In the genomic region with DNA sequence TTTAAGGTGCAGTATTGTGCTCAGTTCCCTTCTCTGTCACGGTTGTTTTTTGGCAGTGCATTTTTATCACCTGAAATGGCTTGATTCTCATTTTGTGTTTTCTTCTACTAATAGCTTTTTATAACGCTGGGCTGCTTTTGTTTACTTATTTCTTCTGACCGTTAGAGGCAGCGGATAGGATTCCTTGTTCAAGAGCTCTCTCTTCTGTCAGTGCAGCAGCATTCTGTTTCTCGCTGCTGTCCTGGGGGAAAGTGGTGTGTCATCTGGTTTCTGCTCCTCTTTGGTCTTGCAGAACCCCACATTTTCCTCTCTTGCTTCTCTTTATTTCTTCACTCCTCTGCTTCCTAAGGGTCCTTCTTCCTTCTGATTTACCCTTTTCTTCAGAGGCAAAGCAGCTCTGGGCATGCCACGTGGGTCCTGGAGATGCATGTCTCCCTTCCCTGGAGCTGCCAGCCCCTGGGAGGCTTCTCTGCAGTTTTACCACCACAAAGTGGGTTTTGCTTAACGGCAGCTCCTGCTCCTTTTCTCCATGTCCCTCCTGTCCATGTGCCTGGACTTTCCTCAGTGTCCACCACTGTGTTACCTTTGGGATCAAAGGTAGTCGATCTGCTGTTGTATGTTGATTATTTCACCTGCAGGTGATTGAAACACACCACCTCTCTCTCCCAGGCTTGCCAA, we compare ENCODE assay signal across 18 cellular contexts. TPM values are rescaled to one million over a fixed set of nuclear protein-coding genes. Genes with fewer than 3 reads are reported as not detected.
A peak's percentile ranks its signal among the peaks of the same experiment; 100 is the strongest.
DNase-seq lines count a peak whose midpoint lies in the region; ATAC-seq and TF ChIP-seq lines count a peak whose summit lies in the region.
"Had no signal": no experiment of that assay in that cellular context is flagged by ENCODE, and none has a peak within 500 bp of the region (broad histone marks: within the 10 kb centered on the region; RNA-seq: fewer than 3 reads in every experiment).

No MANE protein-coding gene starts in this region.

- in situ Hi-C loops in Panc1 (cut with HindIII; ENCODE audit: low pct_unique_long_range_greater_than_20kb, low sequenced_read_pairs), result no loop called here

- H3K27ac ChIP-seq in DND-41 (ENCODE audit: low read length) (peak overlapping the region; percentile 35; the same call in 1 of the 2 replicates), HUES64 (ENCODE audit: low read depth, low read length) (peak overlapping the region; percentile 39; the same call in 1 of the 2 replicates), Panc1 (ENCODE audit: low read length) (no peak overlapping the region), heart right ventricle (no peak overlapping the region)
- H3K27ac ChIP-seq: BLaER1, RWPE1, tibial artery had no signal

- H3K9me3 ChIP-seq in DND-41 (ENCODE audit: insufficient read depth, low read length, severe bottlenecking) (peaks cover 3% of the 10 kb centered on the region), HUES64 (ENCODE audit: insufficient read depth, low read depth, low read length) (peaks cover 15% of the 10 kb centered on the region), Panc1 (ENCODE audit: control insufficient read depth, insufficient read depth, low read depth, low read length) (no peaks in the 10 kb centered on the region), heart right ventricle (peaks cover 0 to 20% (median 4%) of the 10 kb centered on the region in 11 donors)

- intact Hi-C loops in Panc1 (cut with micrococcal nuclease; ENCODE audit: unreplicated experiment) (no loop called here), heart right ventricle (cut with DNase I) (no loop called here)

- no peaks in the 10 kb centered on the region for H3K36me3 ChIP-seq in DND-41 (ENCODE audit: insufficient read depth, low read length)
- no peaks in the 10 kb centered on the region for H3K36me3 ChIP-seq in HUES64 (ENCODE audit: insufficient read depth, low read length)
- H3K36me3 ChIP-seq in Panc1 (ENCODE audit: control insufficient read depth, insufficient read depth, low read length), result no peaks in the 10 kb centered on the region
- no peaks in the 10 kb centered on the region for H3K36me3 ChIP-seq in heart right ventricle
- H3K36me3 ChIP-seq: tibial artery had no signal

- no peaks in the 10 kb centered on the region for H3K27me3 ChIP-seq in DND-41 (ENCODE audit: insufficient read depth, low read length, poor library complexity)
- H3K27me3 ChIP-seq in HUES64 (ENCODE audit: insufficient read depth, low read length), result no peaks in the 10 kb centered on the region
- no peaks in the 10 kb centered on the region for H3K27me3 ChIP-seq in Panc1 (ENCODE audit: control insufficient read depth, insufficient read depth, low read length)
- H3K27me3 ChIP-seq in heart right ventricle, result peaks cover 0 to 43% (median 22%) of the 10 kb centered on the region in 7 donors
- H3K27me3 ChIP-seq: BLaER1 had no signal

- BruUV-seq in Panc1 (replicated peaks; lab: Mats Ljungman, UMichigan), result no TSS peak

- POLR2A ChIA-PET in Panc1 (lab: Charles Lee), result no interaction called here

- peak overlapping the region; percentile 26; the same call in 1 of the 2 replicates for H2AFZ ChIP-seq in DND-41 (ENCODE audit: low read depth, low read length)

- ATAC-seq in DND-41 (ENCODE audit: insufficient read depth, low read depth) (no peak), Panc1 (no peak), left lobe of liver (no peak), GM18861 (IDR thresholded peaks at IDR 0.05; ENCODE audit: unreplicated experiment) (no peak), heart right ventricle (no peak)

- H3K79me2 ChIP-seq in DND-41 (ENCODE audit: insufficient read depth, low read length), result no peaks in the 10 kb centered on the region

- no peak overlapping the region for H3K9ac ChIP-seq in DND-41 (ENCODE audit: low read depth, low read length)
- H3K9ac ChIP-seq in HUES64 (ENCODE audit: low read depth, low read length), result no peak overlapping the region
- H3K9ac ChIP-seq: BLaER1 had no signal

- no peak for DNase-seq in DND-41
- DNase-seq in Panc1 (ENCODE audit: low read depth, low spot score), result no peak
- DNase-seq in left lobe of liver (ENCODE audit: low spot score), result peak; percentile 8
- no peak for DNase-seq in HPDE6-E6E7 (ENCODE audit: extremely low spot score)
- DNase-seq in heart right ventricle, result no peak
- DNase-seq: activated T-cell treated with anti-CD3 and anti-CD28 coated beads, Interleukin-2, amount 50 U/mL, for 48 hours; erythroblast; HFFc6; Karpas-422; NCI-H2171 treated with DMSO at 0.1 percent for 48 hours; NK-92 treated with Interleukin-12 subunit alpha and Interleukin-12 subunit beta, amount 100 ng/mL, for 24 hours; stimulated activated CD4-positive, alpha-beta T cell treated with anti-CD3 and anti-CD28 coated beads, Interleukin-12 subunit alpha, Interleukin-12 subunit beta, amount 100 ng/mL, for 4 hours; SW 1271; tibial artery had no signal

- CTCF ChIA-PET in Panc1 (lab: Charles Lee), result no interaction called here

- H3K4me1 ChIP-seq in DND-41 (ENCODE audit: insufficient read depth, low read length) (peaks cover 17% of the 10 kb centered on the region), HUES64 (ENCODE audit: insufficient read depth, low read length) (peaks cover 25% of the 10 kb centered on the region), Panc1 (ENCODE audit: control insufficient read depth, insufficient read depth, low read length) (no peaks in the 10 kb centered on the region), heart right ventricle (no peaks in the 10 kb centered on the region)
- H3K4me1 ChIP-seq: tibial artery had no signal

- TF ChIP-seq CTCF in DND-41 (IDR thresholded peaks at IDR 0.05; ENCODE audit: borderline replicate concordance, extremely low read depth, low read length, poor library complexity, severe bottlenecking) (no peak), Panc1 (IDR thresholded peaks at IDR 0.05) (peak; percentile 28; the same call in 1 of the 2 replicates), heart right ventricle (IDR thresholded peaks at IDR 0.05) (no peak)

- H3K4me3 ChIP-seq in DND-41 (ENCODE audit: low read depth in 1 of 2, low read length in 2 of 2) (no peak overlapping the region), HUES64 (ENCODE audit: low read length) (no peak overlapping the region), Panc1 (ENCODE audit: low read depth in 2 of 2, low read length in 2 of 2) (no peak overlapping the region), heart right ventricle (no peak overlapping the region)
- H3K4me3 ChIP-seq: BLaER1, tibial artery had no signal

- no peaks in the 10 kb centered on the region for H4K20me1 ChIP-seq in DND-41 (ENCODE audit: insufficient read depth, low read length)
- H4K20me1 ChIP-seq: BLaER1 had no signal

- no peak overlapping the region for H3K4me2 ChIP-seq in DND-41 (ENCODE audit: insufficient read depth, low read length)
- H3K4me2 ChIP-seq: BLaER1 had no signal

- WGBS in HUES64, result 53% methylated on average over 7 of the region's 8 CpGs
- WGBS in heart right ventricle, 2 donors, result 37 to 38% methylated on average over 8 of the region's 8 CpGs

RNA-seq across cellular contexts. Expression of a gene that starts 47.3 kb away (rescaled TPM):
- polyA plus RNA-seq in HUES64 (2013, experiment 1 of 2), result 4.2 TPM
- polyA plus RNA-seq in HUES64 (2013, experiment 2 of 2), result 3.7 TPM
- total RNA-seq in Panc1 (2021; ENCODE audit: unreplicated experiment) (not detected), left lobe of liver (not detected), heart right ventricle (1 to 10 TPM in 6 of 10 donors, under 1 TPM in 3, not detected in 1; 0.49 to 2.8 (median 1.2) TPM)
- not detected for polyA plus RNA-seq in Panc1 (2012; ENCODE audit: insufficient read length)
- polyA plus RNA-seq in heart right ventricle, result 1 to 10 TPM in 1 of 2 donors, under 1 TPM in 1; 0.39 to 1.0 TPM
- total RNA-seq: HFFc6 had no signal

Comparison
In these comparisons a context has a peak if more than half of its experiments do, and no peak if none do; other contexts are left out.
1. H3K27ac ChIP-seq: peak in DND-41 (single experiment) and HUES64 (single experiment); none in Panc1 (single experiment) and heart right ventricle (0 of 10).